In the genomic region with DNA sequence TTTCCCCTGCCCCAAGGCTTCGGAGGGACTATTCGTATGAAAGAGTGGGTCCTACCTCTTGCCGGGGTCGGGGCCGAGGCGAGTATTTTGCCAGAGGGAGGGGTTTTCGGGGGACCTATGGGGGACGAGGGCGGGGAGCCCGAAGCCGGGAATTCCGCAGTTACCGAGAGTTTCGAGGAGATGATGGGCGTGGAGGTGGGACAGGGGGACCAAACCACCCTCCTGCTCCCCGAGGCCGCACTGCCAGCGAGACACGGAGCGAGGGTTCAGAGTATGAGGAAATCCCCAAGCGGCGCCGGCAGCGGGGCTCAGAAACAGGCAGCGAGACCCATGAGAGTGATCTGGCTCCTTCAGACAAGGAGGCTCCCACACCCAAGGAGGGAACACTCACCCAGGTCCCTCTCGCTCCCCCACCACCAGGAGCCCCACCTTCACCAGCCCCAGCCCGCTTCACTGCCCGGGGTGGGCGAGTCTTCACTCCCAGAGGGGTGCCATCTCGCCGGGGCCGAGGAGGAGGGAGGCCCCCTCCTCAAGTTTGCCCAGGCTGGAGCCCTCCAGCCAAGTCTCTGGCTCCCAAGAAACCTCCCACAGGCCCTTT, we compare ENCODE assay signal across 1 cellular context.
TF ChIP-seq lines count a peak whose summit lies in the region.

No MANE protein-coding gene starts in this region.

TF ChIP-seq in GM23338, 12 proteins besides CTCF, POLR2A, EP300 and RAD21:
- TF ChIP-seq ZNF331 (CRISPR knock-in tag; IDR thresholded peaks at IDR 0.05; ENCODE audit: low read depth): no peak
- TF ChIP-seq CREB1 (CRISPR knock-in tag; IDR thresholded peaks at IDR 0.05; ENCODE audit: low read depth): no peak
- TF ChIP-seq NANOG (IDR thresholded peaks at IDR 0.05; ENCODE audit: borderline replicate concordance): no peak
- TF ChIP-seq, protein P1, sequence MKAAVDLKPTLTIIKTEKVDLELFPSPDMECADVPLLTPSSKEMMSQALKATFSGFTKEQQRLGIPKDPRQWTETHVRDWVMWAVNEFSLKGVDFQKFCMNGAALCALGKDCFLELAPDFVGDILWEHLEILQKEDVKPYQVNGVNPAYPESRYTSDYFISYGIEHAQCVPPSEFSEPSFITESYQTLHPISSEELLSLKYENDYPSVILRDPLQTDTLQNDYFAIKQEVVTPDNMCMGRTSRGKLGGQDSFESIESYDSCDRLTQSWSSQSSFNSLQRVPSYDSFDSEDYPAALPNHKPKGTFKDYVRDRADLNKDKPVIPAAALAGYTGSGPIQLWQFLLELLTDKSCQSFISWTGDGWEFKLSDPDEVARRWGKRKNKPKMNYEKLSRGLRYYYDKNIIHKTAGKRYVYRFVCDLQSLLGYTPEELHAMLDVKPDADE (IDR thresholded peaks at IDR 0.05): no peak
- TF ChIP-seq, protein P2, sequence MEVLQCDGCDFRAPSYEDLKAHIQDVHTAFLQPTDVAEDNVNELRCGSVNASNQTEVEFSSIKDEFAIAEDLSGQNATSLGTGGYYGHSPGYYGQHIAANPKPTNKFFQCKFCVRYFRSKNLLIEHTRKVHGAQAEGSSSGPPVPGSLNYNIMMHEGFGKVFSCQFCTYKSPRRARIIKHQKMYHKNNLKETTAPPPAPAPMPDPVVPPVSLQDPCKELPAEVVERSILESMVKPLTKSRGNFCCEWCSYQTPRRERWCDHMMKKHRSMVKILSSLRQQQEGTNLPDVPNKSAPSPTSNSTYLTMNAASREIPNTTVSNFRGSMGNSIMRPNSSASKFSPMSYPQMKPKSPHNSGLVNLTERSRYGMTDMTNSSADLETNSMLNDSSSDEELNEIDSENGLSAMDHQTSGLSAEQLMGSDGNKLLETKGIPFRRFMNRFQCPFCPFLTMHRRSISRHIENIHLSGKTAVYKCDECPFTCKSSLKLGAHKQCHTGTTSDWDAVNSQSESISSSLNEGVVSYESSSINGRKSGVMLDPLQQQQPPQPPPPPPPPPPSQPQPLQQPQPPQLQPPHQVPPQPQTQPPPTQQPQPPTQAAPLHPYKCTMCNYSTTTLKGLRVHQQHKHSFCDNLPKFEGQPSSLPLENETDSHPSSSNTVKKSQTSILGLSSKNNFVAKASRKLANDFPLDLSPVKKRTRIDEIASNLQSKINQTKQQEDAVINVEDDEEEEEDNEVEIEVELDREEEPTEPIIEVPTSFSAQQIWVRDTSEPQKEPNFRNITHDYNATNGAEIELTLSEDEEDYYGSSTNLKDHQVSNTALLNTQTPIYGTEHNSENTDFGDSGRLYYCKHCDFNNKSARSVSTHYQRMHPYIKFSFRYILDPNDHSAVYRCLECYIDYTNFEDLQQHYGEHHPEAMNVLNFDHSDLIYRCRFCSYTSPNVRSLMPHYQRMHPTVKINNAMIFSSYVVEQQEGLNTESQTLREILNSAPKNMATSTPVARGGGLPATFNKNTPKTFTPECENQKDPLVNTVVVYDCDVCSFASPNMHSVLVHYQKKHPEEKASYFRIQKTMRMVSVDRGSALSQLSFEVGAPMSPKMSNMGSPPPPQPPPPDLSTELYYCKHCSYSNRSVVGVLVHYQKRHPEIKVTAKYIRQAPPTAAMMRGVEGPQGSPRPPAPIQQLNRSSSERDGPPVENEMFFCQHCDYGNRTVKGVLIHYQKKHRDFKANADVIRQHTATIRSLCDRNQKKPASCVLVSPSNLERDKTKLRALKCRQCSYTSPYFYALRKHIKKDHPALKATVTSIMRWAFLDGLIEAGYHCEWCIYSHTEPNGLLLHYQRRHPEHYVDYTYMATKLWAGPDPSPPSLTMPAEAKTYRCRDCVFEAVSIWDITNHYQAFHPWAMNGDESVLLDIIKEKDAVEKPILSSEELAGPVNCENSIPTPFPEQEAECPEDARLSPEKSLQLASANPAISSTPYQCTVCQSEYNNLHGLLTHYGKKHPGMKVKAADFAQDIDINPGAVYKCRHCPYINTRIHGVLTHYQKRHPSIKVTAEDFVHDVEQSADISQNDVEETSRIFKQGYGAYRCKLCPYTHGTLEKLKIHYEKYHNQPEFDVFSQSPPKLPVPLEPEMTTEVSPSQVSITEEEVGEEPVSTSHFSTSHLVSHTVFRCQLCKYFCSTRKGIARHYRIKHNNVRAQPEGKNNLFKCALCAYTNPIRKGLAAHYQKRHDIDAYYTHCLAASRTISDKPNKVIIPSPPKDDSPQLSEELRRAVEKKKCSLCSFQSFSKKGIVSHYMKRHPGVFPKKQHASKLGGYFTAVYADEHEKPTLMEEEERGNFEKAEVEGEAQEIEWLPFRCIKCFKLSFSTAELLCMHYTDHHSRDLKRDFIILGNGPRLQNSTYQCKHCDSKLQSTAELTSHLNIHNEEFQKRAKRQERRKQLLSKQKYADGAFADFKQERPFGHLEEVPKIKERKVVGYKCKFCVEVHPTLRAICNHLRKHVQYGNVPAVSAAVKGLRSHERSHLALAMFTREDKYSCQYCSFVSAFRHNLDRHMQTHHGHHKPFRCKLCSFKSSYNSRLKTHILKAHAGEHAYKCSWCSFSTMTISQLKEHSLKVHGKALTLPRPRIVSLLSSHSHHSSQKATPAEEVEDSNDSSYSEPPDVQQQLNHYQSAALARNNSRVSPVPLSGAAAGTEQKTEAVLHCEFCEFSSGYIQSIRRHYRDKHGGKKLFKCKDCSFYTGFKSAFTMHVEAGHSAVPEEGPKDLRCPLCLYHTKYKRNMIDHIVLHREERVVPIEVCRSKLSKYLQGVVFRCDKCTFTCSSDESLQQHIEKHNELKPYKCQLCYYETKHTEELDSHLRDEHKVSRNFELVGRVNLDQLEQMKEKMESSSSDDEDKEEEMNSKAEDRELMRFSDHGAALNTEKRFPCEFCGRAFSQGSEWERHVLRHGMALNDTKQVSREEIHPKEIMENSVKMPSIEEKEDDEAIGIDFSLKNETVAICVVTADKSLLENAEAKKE (CRISPR knock-in tag; IDR thresholded peaks at IDR 0.05): no peak
- no peak for TF ChIP-seq EZH2phosphoT487 (IDR thresholded peaks at IDR 0.05; ENCODE audit: unreplicated experiment)
- TF ChIP-seq POLR2AphosphoS5 (IDR thresholded peaks at IDR 0.05; ENCODE audit: low read depth): no peak
